Comparison of ENCODE assay signal across 2 cellular contexts in genomic region chr20:34012735-34013134, GRCh38.
TF ChIP-seq lines count a peak whose summit lies in the region.

No MANE protein-coding gene starts in this region.

TF ChIP-seq in GM23338, 12 proteins besides CTCF, POLR2A, EP300 and RAD21:
- TF ChIP-seq ZNF462 (CRISPR knock-in tag; IDR thresholded peaks at IDR 0.05) (no peak), POLR2AphosphoS5 (IDR thresholded peaks at IDR 0.05; ENCODE audit: low read depth) (no peak), EZH2 (IDR thresholded peaks at IDR 0.05; ENCODE audit: low read depth, unreplicated experiment) (no peak), ZNF114 (CRISPR knock-in tag; IDR thresholded peaks at IDR 0.05) (no peak), EZH2phosphoT487 (IDR thresholded peaks at IDR 0.05; ENCODE audit: unreplicated experiment) (no peak), JUNB (IDR thresholded peaks at IDR 0.05; ENCODE audit: unreplicated experiment) (no peak), ZNF331 (CRISPR knock-in tag; IDR thresholded peaks at IDR 0.05; ENCODE audit: low read depth) (no peak), CREB1 (CRISPR knock-in tag; IDR thresholded peaks at IDR 0.05; ENCODE audit: low read depth) (no peak)

TF ChIP-seq in GM12878, 131 proteins besides CTCF, POLR2A, EP300 and RAD21:
- TF ChIP-seq CREB1 (IDR thresholded peaks at IDR 0.05; ENCODE audit: low read depth), result no peak
- TF ChIP-seq HCFC1 (IDR thresholded peaks at IDR 0.05; ENCODE audit: low read length), result no peak
- TF ChIP-seq MEF2A (IDR thresholded peaks at IDR 0.05; ENCODE audit: insufficient read depth, low read depth, low read length), result no peak
- TF ChIP-seq SMAD1 (IDR thresholded peaks at IDR 0.05; ENCODE audit: low read depth, partially characterized antibody), result no peak
- no peak for TF ChIP-seq STAT3 (IDR thresholded peaks at IDR 0.05; ENCODE audit: low read depth, low read length)
